In genomic region chr18:32255570-32255969, GRCh38 we compare ENCODE assay signal across 31 cellular contexts.
"Had no signal": no experiment of that assay in that cellular context is flagged by ENCODE, and none has a peak within 500 bp of the region (broad histone marks: within the 10 kb centered on the region; RNA-seq: fewer than 3 reads in every experiment).

No MANE protein-coding gene starts in this region.

- H3K4me1 ChIP-seq: parathyroid adenoma, psoas muscle, suprapubic skin, testis, tibial artery, upper lobe of right lung, uterus had no signal

- H3K9ac ChIP-seq: neural progenitor cell, parathyroid adenoma had no signal

- H3K27ac Mint-ChIP-seq: natural killer cell; nephron; neural progenitor cell; progenitor cell of endocrine pancreas; stimulated activated memory B cell treated with anti-CD40 and anti-IgM and Interleukin-4, amounts not matched to agents 10 μg/mL and 1 μg/mL and 100 μg/mL, for 72 hours; type B pancreatic cell had no signal

- DNase-seq: natural killer cell; occipital lobe; ovary; posterior cingulate gyrus; psoas muscle; right cardiac atrium; spleen; stimulated activated CD4-positive, alpha-beta T cell treated with anti-CD3 and anti-CD28 coated beads, Interleukin-12 subunit alpha, Interleukin-12 subunit beta, amount 100 ng/mL, for 4 hours; stimulated activated CD4-positive, alpha-beta T cell treated with anti-CD3 and anti-CD28 coated beads, Interleukin-1b, Interleukin-23, amount 100 ng/mL, for 48 hours; stimulated activated CD4-positive, alpha-beta T cell treated with anti-CD3 and anti-CD28 coated beads, Interleukin-4, amount 100 ng/mL, for 1 hour; stimulated activated CD4-positive, alpha-beta T cell treated with anti-CD3 and anti-CD28 coated beads, Interleukin-4, amount 100 ng/mL, for 4 hours; stimulated activated CD8-positive, alpha-beta memory T cell treated with anti-CD3 and anti-CD28 coated beads, Interleukin-4, amount 100 ng/mL, for 48 hours; stimulated activated naive CD4-positive, alpha-beta T cell; stimulated activated naive CD8-positive, alpha-beta T cell treated with anti-CD3 and anti-CD28 coated beads, Interleukin-15, amount 100 ng/mL, for 72 hours; stimulated activated naive CD8-positive, alpha-beta T cell treated with anti-CD3 and anti-CD28 coated beads, Interleukin-15, Interleukin-2, amounts not matched to agents 100 U/mL and 50 U/mL, for 24 hours; substantia nigra; testis; tibial artery; transverse colon; upper lobe of right lung; uterus had no signal

- H3K36me3 ChIP-seq: neural progenitor cell, ovary, spleen, suprapubic skin, tibial artery, transverse colon, upper lobe of right lung, uterus had no signal

- H3K4me1 Mint-ChIP-seq: natural killer cell; nephron; stimulated activated memory B cell treated with anti-CD40 and anti-IgM and Interleukin-4, amounts not matched to agents 10 μg/mL and 1 μg/mL and 100 μg/mL, for 72 hours; stimulated activated naive CD8-positive, alpha-beta T cell treated with anti-CD3 and anti-CD28 coated beads, Interleukin-15, amount 100 ng/mL, for 72 hours had no signal

- H3K4me3 ChIP-seq: neural progenitor cell, ovary, psoas muscle, skin epidermis, smooth muscle cell, spleen, suprapubic skin, testis, tibial artery, transverse colon, upper lobe of right lung, uterus had no signal

- ATAC-seq: natural killer cell; psoas muscle; right cardiac atrium; sciatic nerve; stimulated activated memory B cell treated with anti-CD40 and anti-IgM and Interleukin-4, amounts not matched to agents 10 μg/mL and 1 μg/mL and 100 μg/mL, for 72 hours; stimulated activated naive CD8-positive, alpha-beta T cell treated with anti-CD3 and anti-CD28 coated beads, Interleukin-15, amount 100 ng/mL, for 72 hours; stimulated activated naive CD8-positive, alpha-beta T cell treated with anti-CD3 and anti-CD28 coated beads, Interleukin-15, Interleukin-2, amounts not matched to agents 100 U/mL and 50 U/mL, for 24 hours; upper lobe of right lung had no signal

- H3K27me3 Mint-ChIP-seq: progenitor cell of endocrine pancreas, type B pancreatic cell had no signal

- H3K27ac ChIP-seq: neural progenitor cell, ovary, parathyroid adenoma, psoas muscle, skin epidermis, spleen, suprapubic skin, testis, tibial artery, transverse colon, upper lobe of right lung, uterus had no signal

- H3K4me3 Mint-ChIP-seq: natural killer cell; nephron; neural progenitor cell; stimulated activated memory B cell treated with anti-CD40 and anti-IgM and Interleukin-4, amounts not matched to agents 10 μg/mL and 1 μg/mL and 100 μg/mL, for 72 hours; stimulated activated naive CD8-positive, alpha-beta T cell treated with anti-CD3 and anti-CD28 coated beads, Interleukin-15, amount 100 ng/mL, for 72 hours; type B pancreatic cell had no signal

- H3K36me3 Mint-ChIP-seq: natural killer cell; neural progenitor cell; stimulated activated memory B cell treated with anti-CD40 and anti-IgM and Interleukin-4, amounts not matched to agents 10 μg/mL and 1 μg/mL and 100 μg/mL, for 72 hours; type B pancreatic cell had no signal

- H3K4me2 ChIP-seq: neural progenitor cell, smooth muscle cell had no signal

- H3K27me3 ChIP-seq: neural progenitor cell, ovary, suprapubic skin, testis, tibial artery, transverse colon, upper lobe of right lung, uterus had no signal

- H3K9me3 ChIP-seq: ovary, psoas muscle, spleen, suprapubic skin, testis, tibial artery, transverse colon, upper lobe of right lung, uterus had no signal

- H3K79me2 ChIP-seq: parathyroid adenoma had no signal

- H2AFZ ChIP-seq: neural progenitor cell, parathyroid adenoma had no signal

- H3K9me3 Mint-ChIP-seq: natural killer cell; nephron; neural progenitor cell; stimulated activated memory B cell treated with anti-CD40 and anti-IgM and Interleukin-4, amounts not matched to agents 10 μg/mL and 1 μg/mL and 100 μg/mL, for 72 hours; stimulated activated naive CD8-positive, alpha-beta T cell treated with anti-CD3 and anti-CD28 coated beads, Interleukin-15, amount 100 ng/mL, for 72 hours; type B pancreatic cell had no signal
